In genomic region chr19:17305517-17306284, GRCh38 we compare ENCODE assay signal across 8 cellular contexts. TPM values are rescaled to one million over a fixed set of nuclear protein-coding genes. Genes with fewer than 3 reads are reported as not detected.
DNase-seq lines count a peak whose midpoint lies in the region; ATAC-seq and TF ChIP-seq lines count a peak whose summit lies in the region.

TSS of gene MRPL34 (plus strand) at chr19:17305872. CDS start at chr19:17305893, 21 bp downstream.

- H3K27ac ChIP-seq in angular gyrus (ENCODE audit: low read depth, low read length) = peak within 1 kb of the TSS; percentile 87
- H3K27ac ChIP-seq in psoas muscle = peak within 1 kb of the TSS; percentile 88
- H3K27ac ChIP-seq in uterus = peak within 1 kb of the TSS; percentile 75 to 89

- H3K4me1 Mint-ChIP-seq in T-helper 17 cell = peaks cover 36% of the 10 kb centered on the region

- H3K36me3 ChIP-seq in psoas muscle (ENCODE audit: insufficient read depth in 1 of 2, low read depth in 1 of 2) (peaks cover 0 to 6% of the 10 kb centered on the region in 2 donors), uterus (no peaks in the 10 kb centered on the region)

- DNase-seq in GM13976 (ENCODE audit: low spot score) (peak; percentile 90), NCI-H1694 (lab: John Stamatoyannopoulos, UW) (peak; percentile 94), T-helper 17 cell (peak; percentile 84 to 91 (median 87)), left ventricle myocardium superior (peak; percentile 96), psoas muscle (peak; percentile 96 to 98), uterus (peak; percentile 95 to 97)

- peak within 1 kb of the TSS; percentile 85 for H3K4me3 Mint-ChIP-seq in T-helper 17 cell

- H3K27ac Mint-ChIP-seq in T-helper 17 cell = peak within 1 kb of the TSS; percentile 88

- H3K4me3 ChIP-seq in psoas muscle = peak within 1 kb of the TSS; percentile 79
- H3K4me3 ChIP-seq in uterus = peak within 1 kb of the TSS; percentile 53 to 77

- H3K27me3 ChIP-seq in psoas muscle (ENCODE audit: insufficient read depth in 3 of 3, low read length in 2 of 3) (no peaks in the 10 kb centered on the region), uterus (no peaks in the 10 kb centered on the region)

- peak; percentile 70 to 91 for TF ChIP-seq POLR2A in uterus (IDR thresholded peaks at IDR 0.05)

- intact Hi-C loops in left ventricle myocardium superior (cut with micrococcal nuclease) = no loop called here
- intact Hi-C loops in psoas muscle (cut with DNase I) = no loop called here
- intact Hi-C loops in uterus (cut with DNase I; ENCODE audit: low total_unique reads) = no loop called here

- peak; percentile 40 for ATAC-seq in HG02884 (IDR thresholded peaks at IDR 0.05; ENCODE audit: unreplicated experiment)
- peak; percentile 63 for ATAC-seq in T-helper 17 cell
- ATAC-seq in left ventricle myocardium superior = peak; percentile 71
- peak; percentile 72 to 80 (median 77) for ATAC-seq in psoas muscle

- TF ChIP-seq CTCF in GM13976 (IDR thresholded peaks at IDR 0.05; ENCODE audit: borderline replicate concordance, control extremely low read depth, extremely low read depth, insufficient read depth, missing control alignments) (peak; percentile 72), psoas muscle (IDR thresholded peaks at IDR 0.05) (peak; percentile 74), uterus (IDR thresholded peaks at IDR 0.05) (peak; percentile 70 to 93 (median 85))

- H3K9me3 ChIP-seq in T-helper 17 cell (ENCODE audit: control insufficient read depth, low read length, poor library complexity, severe bottlenecking) (no peaks in the 10 kb centered on the region), psoas muscle (no peaks in the 10 kb centered on the region), uterus (no peaks in the 10 kb centered on the region)

- in situ Hi-C loops in GM13976 (cut with MboI; ENCODE audit: low sequenced_read_pairs, unreplicated experiment) = no loop called here

- no peaks in the 10 kb centered on the region for H3K36me3 Mint-ChIP-seq in T-helper 17 cell (ENCODE audit: low read depth)

- no peaks in the 10 kb centered on the region for H3K27me3 Mint-ChIP-seq in T-helper 17 cell

- WGBS in psoas muscle, 3 donors = 0 to 1% (median 0%) methylated on average over 55 of the region's 55 CpGs

- peaks cover 39% of the 10 kb centered on the region for H3K4me1 ChIP-seq in psoas muscle
- H3K4me1 ChIP-seq in uterus = peaks cover 0 to 28% of the 10 kb centered on the region in 2 donors

RNA-seq across cellular contexts. Expression of gene MRPL34, which starts in this region (rescaled TPM):
- total RNA-seq in T-helper 17 cell (10 to 100 TPM; 47.0 to 47.1 TPM), left ventricle myocardium superior (242 TPM), psoas muscle (100 to 1,000 TPM; 105 to 217 (median 139) TPM), uterus (100 to 1,000 TPM in 2 of 4 donors, 10 to 100 TPM in 2; 30.9 to 289 (median 97.2) TPM)
- polyA plus RNA-seq in psoas muscle = 100 to 1,000 TPM; 330 to 558 (median 365) TPM

Comparison
In these comparisons a context has a peak if more than half of its experiments do, and no peak if none do; other contexts are left out.
1. Peak in every context shown above with its lines: DNase-seq, ATAC-seq, H3K4me3 ChIP-seq and H3K27ac ChIP-seq.